Comparison of ENCODE assay signal across 21 cellular contexts in the genomic region with DNA sequence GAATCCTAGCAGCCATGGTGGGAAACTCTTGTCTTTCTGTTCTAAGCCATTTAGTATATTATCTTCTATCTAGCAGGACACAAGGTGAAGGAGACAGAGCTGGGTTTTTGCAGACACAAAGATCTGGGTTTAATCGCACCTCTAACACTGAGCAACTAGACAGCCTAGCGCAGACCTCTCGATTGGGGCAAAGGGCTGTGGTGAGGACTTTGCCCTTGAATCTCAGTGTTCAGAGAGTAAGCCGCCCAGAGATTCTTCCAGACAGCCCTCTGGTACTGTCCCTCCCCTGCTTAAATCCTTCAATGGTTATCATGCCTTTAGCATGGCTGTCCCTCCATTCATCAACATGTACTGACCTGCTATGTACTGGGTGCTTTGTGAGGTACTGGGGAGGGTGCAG.
DNase-seq lines count a peak whose midpoint lies in the region; ATAC-seq and TF ChIP-seq lines count a peak whose summit lies in the region.
"Had no signal": no experiment of that assay in that cellular context is flagged by ENCODE, and none has a peak within 500 bp of the region (broad histone marks: within the 10 kb centered on the region; RNA-seq: fewer than 3 reads in every experiment).

No MANE protein-coding gene starts in this region.

- intact Hi-C loops in Right ventricle myocardium superior (cut with DNase I) (no loop called here), heart left ventricle (cut with DNase I) (no loop called here), mucosa of descending colon (cut with DNase I, micrococcal nuclease) (loop anchor here in 1 of 2 donors (2.0 kb wide), 1 partner anchor 27 kb away; no protein-coding TSS in a partner anchor)

- H3K27me3 ChIP-seq in heart left ventricle (no peaks in the 10 kb centered on the region), hepatocyte (no peaks in the 10 kb centered on the region)
- H3K27me3 ChIP-seq: SJCRH30 had no signal

- H3K9me3 ChIP-seq in heart left ventricle, result no peaks in the 10 kb centered on the region
- H3K9me3 ChIP-seq in hepatocyte (ENCODE audit: low read depth), result no peaks in the 10 kb centered on the region
- H3K9me3 ChIP-seq in mucosa of descending colon, result no peaks in the 10 kb centered on the region
- H3K9me3 ChIP-seq: SJCRH30 had no signal

- no peak overlapping the region for H3K27ac ChIP-seq in heart left ventricle
- peak overlapping the region; percentile 74 for H3K27ac ChIP-seq in hepatocyte
- H3K27ac ChIP-seq: 22Rv1, C4-2B, PC-9, SJCRH30 had no signal

- no peak for DNase-seq in Right ventricle myocardium superior
- DNase-seq in heart left ventricle, result no peak
- peak; percentile 65 for DNase-seq in hepatocyte (ENCODE audit: low spot score)
- peak in 2 of 3 donors; percentile 63 to 85 for DNase-seq in mucosa of descending colon
- DNase-seq in NCI-H146 (lab: John Stamatoyannopoulos, UW), result no peak
- DNase-seq in OCI-M1 (lab: John Stamatoyannopoulos, UW), result no peak
- DNase-seq: AML-193, DMS 273 treated with DMSO at 0.1 percent for 48 hours, DND-41, HCEC 1CT, IMR-90, NCI-H1417, NCI-H187 treated with DMSO at 0.1 percent for 48 hours, NCI-H2227 treated with DMSO at 0.1 percent for 48 hours, NCI-H510A treated with DMSO at 0.1 percent for 48 hours, PC-9, SJCRH30 had no signal

- TF ChIP-seq CTCF in heart left ventricle (IDR thresholded peaks at IDR 0.05) (no peak), hepatocyte (IDR thresholded peaks at IDR 0.05; ENCODE audit: poor library complexity) (no peak), mucosa of descending colon (IDR thresholded peaks at IDR 0.05) (no peak)

- no peaks in the 10 kb centered on the region for H3K79me2 ChIP-seq in hepatocyte

- H3K4me3 ChIP-seq in heart left ventricle (no peak overlapping the region), hepatocyte (no peak overlapping the region), mucosa of descending colon (no peak overlapping the region)
- H3K4me3 ChIP-seq: PC-9, SJCRH30 had no signal

- ATAC-seq in Right ventricle myocardium superior (ENCODE audit: poor library complexity) (peak; percentile 35), heart left ventricle (no peak), mucosa of descending colon (peak; percentile 79), HG02588 (IDR thresholded peaks at IDR 0.05; ENCODE audit: unreplicated experiment) (no peak), GM18867 (IDR thresholded peaks at IDR 0.05; ENCODE audit: unreplicated experiment) (no peak)

- no peak for TF ChIP-seq POLR2A in heart left ventricle (IDR thresholded peaks at IDR 0.05)

- 95 to 100% (median 97%) methylated on average over 2 to 4 of the region's 4 CpGs for WGBS in heart left ventricle, 4 donors
- WGBS in hepatocyte (ENCODE audit: low lambda C conversion rate, missing lambda C conversion rate), result 68% methylated on average over 4 of the region's 4 CpGs

- no peaks in the 10 kb centered on the region for H4K20me1 ChIP-seq in hepatocyte (ENCODE audit: insufficient read depth, poor library complexity, severe bottlenecking)

- peak overlapping the region; percentile 56 for H3K4me2 ChIP-seq in hepatocyte
- H3K4me2 ChIP-seq: PC-9 had no signal

- no peaks in the 10 kb centered on the region for H3K9me2 ChIP-seq in hepatocyte (replicated peaks; ENCODE audit: insufficient read depth)

- H3K4me1 ChIP-seq in heart left ventricle (peaks cover 0 to 7% (median 0%) of the 10 kb centered on the region in 12 donors), hepatocyte (ENCODE audit: insufficient read depth) (peaks cover 23% of the 10 kb centered on the region), mucosa of descending colon (ENCODE audit: low read depth) (peaks cover 30% of the 10 kb centered on the region)
- H3K4me1 ChIP-seq: SJCRH30 had no signal

- no peak overlapping the region for H2AFZ ChIP-seq in hepatocyte
- H2AFZ ChIP-seq: PC-9 had no signal

- H3K36me3 ChIP-seq in heart left ventricle (no peaks in the 10 kb centered on the region), hepatocyte (replicated peaks; ENCODE audit: insufficient read depth, low read depth) (no peaks in the 10 kb centered on the region), mucosa of descending colon (ENCODE audit: low read depth) (no peaks in the 10 kb centered on the region)
- H3K36me3 ChIP-seq: SJCRH30 had no signal

Comparison
In these comparisons a context has a peak if more than half of its experiments do, and no peak if none do; other contexts are left out.
1. ATAC-seq: peak in Right ventricle myocardium superior (single experiment) and mucosa of descending colon (single experiment); none in heart left ventricle (0 of 4), HG02588 (single experiment) and GM18867 (single experiment).
2. DNase-seq: peak in hepatocyte (single experiment) and mucosa of descending colon (2 of 3); none in Right ventricle myocardium superior (single experiment), heart left ventricle (0 of 5), NCI-H146 (single experiment) and OCI-M1 (single experiment).